Comparison of ENCODE assay signal across 1 cellular context in genomic region chr14:72850360-72850759, GRCh38.
TF ChIP-seq lines count a peak whose summit lies in the region.

No MANE protein-coding gene starts in this region.

TF ChIP-seq in IMR-90, 13 proteins besides CTCF, POLR2A, EP300 and RAD21:
- TF ChIP-seq MXI1 (IDR thresholded peaks at IDR 0.05; ENCODE audit: borderline replicate concordance, low read depth, low read length) = no peak
- TF ChIP-seq RCOR1 (IDR thresholded peaks at IDR 0.05; ENCODE audit: insufficient replicate concordance, low read length) = no peak
- no peak for TF ChIP-seq NFE2L2 (IDR thresholded peaks at IDR 0.05; ENCODE audit: low read depth, low read length)
- no peak for TF ChIP-seq SMC3 (IDR thresholded peaks at IDR 0.05; ENCODE audit: low read depth, low read length)
